13 cellular contexts compared by ENCODE assay signal in the genomic region with DNA sequence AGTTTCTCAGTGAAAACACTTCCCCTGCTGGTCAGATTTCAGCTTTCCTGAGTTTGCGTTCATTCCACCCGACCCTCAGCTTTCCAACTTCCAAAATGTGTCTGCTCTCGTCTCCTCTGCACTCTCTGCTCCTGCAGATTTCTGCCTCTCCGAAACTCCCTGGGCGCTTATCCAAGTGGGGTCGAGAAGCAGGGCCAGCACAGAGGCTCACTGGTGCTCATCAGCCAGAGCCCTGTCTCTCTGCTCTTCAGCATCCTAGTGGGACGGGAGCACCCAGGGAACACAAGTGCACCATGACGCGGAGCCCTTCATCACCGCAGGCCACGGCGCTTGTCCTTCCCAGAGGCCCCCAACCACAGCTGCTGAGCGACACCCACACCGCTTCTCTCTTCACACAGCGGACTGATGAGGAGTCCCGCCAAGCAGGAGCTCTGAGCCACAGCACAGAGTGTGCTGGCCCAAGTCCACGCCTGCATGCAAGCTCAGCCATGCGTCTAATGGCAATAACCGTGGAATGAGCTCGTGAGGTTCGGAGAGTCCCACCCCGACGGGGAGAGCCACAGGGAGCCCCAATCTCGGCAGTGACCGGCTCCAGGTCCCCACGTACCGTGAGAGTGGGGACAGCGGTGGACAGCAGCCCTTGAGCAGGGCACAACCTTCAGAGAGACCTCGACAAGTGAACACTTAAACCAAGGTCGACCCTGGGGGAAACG. TPM values are rescaled to one million over a fixed set of nuclear protein-coding genes. Genes with fewer than 3 reads are reported as not detected.
DNase-seq lines count a peak whose midpoint lies in the region; ATAC-seq and TF ChIP-seq lines count a peak whose summit lies in the region.
"Had no signal": no experiment of that assay in that cellular context is flagged by ENCODE, and none has a peak within 500 bp of the region (broad histone marks: within the 10 kb centered on the region; RNA-seq: fewer than 3 reads in every experiment).

No MANE protein-coding gene starts in this region.

- H3K27ac Mint-ChIP-seq in activated T-helper 17 cell treated with anti-CD3 and anti-CD28 coated beads, Interleukin-2, amount 50 U/mL, for 72 hours: peak overlapping the region; percentile 80
- H3K27ac Mint-ChIP-seq: activated CD8-positive, alpha-beta memory T cell treated with anti-CD3 and anti-CD28 coated beads, Interleukin-2, amount 10 ng/mL, durations not matched to agents 7 days and 5 days had no signal

- intact Hi-C loops in left cardiac atrium (cut with DNase I) (loop anchor here in 1 of 2 donors (10.0 kb wide), 2 partner anchors 60 to 180 kb away; no protein-coding TSS in a partner anchor), psoas muscle (cut with DNase I) (loop anchor here (1.0 to 5.0 kb wide), 5 partner anchors 57 to 312 kb away; no protein-coding TSS in a partner anchor)

- no peak overlapping the region for H3K4me3 ChIP-seq in BLaER1
- no peak overlapping the region for H3K4me3 ChIP-seq in psoas muscle

- peaks cover 27% of the 10 kb centered on the region for H3K4me1 Mint-ChIP-seq in activated T-helper 17 cell treated with anti-CD3 and anti-CD28 coated beads, Interleukin-2, amount 50 U/mL, for 72 hours

- TF ChIP-seq CTCF in psoas muscle (IDR thresholded peaks at IDR 0.05): no peak

- H3K27ac ChIP-seq in BLaER1 (0 out of 2 replicates have a peak overlapping the region, but pooled peaks have one; percentile 26), psoas muscle (no peak overlapping the region)
- H3K27ac ChIP-seq: stomach had no signal

- H3K9me3 ChIP-seq in BLaER1: no peaks in the 10 kb centered on the region
- no peaks in the 10 kb centered on the region for H3K9me3 ChIP-seq in psoas muscle
- H3K9me3 ChIP-seq: stomach had no signal

- H3K27me3 Mint-ChIP-seq in activated T-helper 17 cell treated with anti-CD3 and anti-CD28 coated beads, Interleukin-2, amount 50 U/mL, for 72 hours: no peaks in the 10 kb centered on the region
- H3K27me3 Mint-ChIP-seq: activated CD8-positive, alpha-beta memory T cell treated with anti-CD3 and anti-CD28 coated beads, Interleukin-2, amount 10 ng/mL, durations not matched to agents 7 days and 5 days had no signal

- peak; percentile 39 for DNase-seq in left cardiac atrium
- DNase-seq in psoas muscle: peak in 1 of 2 donors; percentile 66
- no peak for DNase-seq in NCI-H446 treated with DMSO at 0.1 percent for 48 hours (lab: John Stamatoyannopoulos, UW)
- DNase-seq in stimulated activated naive CD4-positive, alpha-beta T cell (lab: John Stamatoyannopoulos, UW): no peak
- no peak for DNase-seq in DMS153 (lab: John Stamatoyannopoulos, UW)
- DNase-seq: activated CD4-positive, alpha-beta T cell treated with anti-CD3 and anti-CD28 coated beads for 1 hour; activated CD8-positive, alpha-beta memory T cell treated with anti-CD3 and anti-CD28 coated beads, Interleukin-2, amount 10 ng/mL, durations not matched to agents 7 days and 5 days; dermis blood vessel endothelial cell; SIG-M5; stomach had no signal

- no peak for ATAC-seq in activated T-helper 17 cell treated with anti-CD3 and anti-CD28 coated beads, Interleukin-2, amount 50 U/mL, for 72 hours (replicated peaks)
- ATAC-seq in left cardiac atrium (peak; percentile 46 to 61), psoas muscle (peak; percentile 24 to 69 (median 40)), HG03521 (IDR thresholded peaks at IDR 0.05; ENCODE audit: unreplicated experiment) (no peak)

- peaks cover 95% of the 10 kb centered on the region for H4K20me1 ChIP-seq in BLaER1

- H3K4me1 ChIP-seq in BLaER1: peaks cover 93% of the 10 kb centered on the region
- peaks cover 36% of the 10 kb centered on the region for H3K4me1 ChIP-seq in psoas muscle

- no peaks in the 10 kb centered on the region; the same call in 1 of the 2 replicates for H3K36me3 ChIP-seq in BLaER1
- H3K36me3 ChIP-seq in psoas muscle (ENCODE audit: insufficient read depth in 1 of 2, low read depth in 1 of 2): no peaks in the 10 kb centered on the region
- H3K36me3 ChIP-seq: stomach had no signal

- no peaks in the 10 kb centered on the region for H3K36me3 Mint-ChIP-seq in activated T-helper 17 cell treated with anti-CD3 and anti-CD28 coated beads, Interleukin-2, amount 50 U/mL, for 72 hours (ENCODE audit: low read depth)

- H3K27me3 ChIP-seq in BLaER1: no peaks in the 10 kb centered on the region
- no peaks in the 10 kb centered on the region for H3K27me3 ChIP-seq in psoas muscle (ENCODE audit: insufficient read depth in 3 of 3, low read length in 2 of 3)
- H3K27me3 ChIP-seq: stomach had no signal

- no peak overlapping the region for H3K4me3 Mint-ChIP-seq in activated T-helper 17 cell treated with anti-CD3 and anti-CD28 coated beads, Interleukin-2, amount 50 U/mL, for 72 hours
- H3K4me3 Mint-ChIP-seq: activated CD8-positive, alpha-beta memory T cell treated with anti-CD3 and anti-CD28 coated beads, Interleukin-2, amount 10 ng/mL, durations not matched to agents 7 days and 5 days had no signal

- no peaks in the 10 kb centered on the region for H3K9me3 Mint-ChIP-seq in activated T-helper 17 cell treated with anti-CD3 and anti-CD28 coated beads, Interleukin-2, amount 50 U/mL, for 72 hours

- peak overlapping the region; percentile 84 for H3K4me2 ChIP-seq in BLaER1

- WGBS in psoas muscle, 3 donors: 42 to 69% (median 55%) methylated on average over 31 of the region's 31 CpGs

- 0 out of 2 replicates have a peak overlapping the region, but pooled peaks have one; percentile 46 for H3K9ac ChIP-seq in BLaER1

RNA-seq across cellular contexts. Expression of gene MOB2, which starts 27.9 kb away (rescaled TPM):
- 10 to 100 TPM; 24.5 to 26.7 TPM for total RNA-seq in activated T-helper 17 cell treated with anti-CD3 and anti-CD28 coated beads, Interleukin-2, amount 50 U/mL, for 72 hours
- total RNA-seq in left cardiac atrium (10 to 100 TPM; 36.6 to 44.0 TPM), psoas muscle (10 to 100 TPM; 44.5 to 58.7 (median 52.4) TPM)
- polyA plus RNA-seq in psoas muscle: 10 to 100 TPM; 52.6 to 75.1 (median 74.2) TPM

RNA-seq across cellular contexts. Expression of gene DUSP8, which starts 57.6 kb away (rescaled TPM):
- 1 to 10 TPM in 1 of 2 donors, under 1 TPM in 1; 0.80 to 1.7 TPM for total RNA-seq in activated T-helper 17 cell treated with anti-CD3 and anti-CD28 coated beads, Interleukin-2, amount 50 U/mL, for 72 hours
- total RNA-seq in left cardiac atrium (10 to 100 TPM in 1 of 2 donors, 1 to 10 TPM in 1; 9.0 to 21.7 TPM), psoas muscle (10 to 100 TPM in 3 of 4 donors, 1 to 10 TPM in 1; 9.9 to 15.2 (median 14.0) TPM)
- polyA plus RNA-seq in psoas muscle: 1 to 10 TPM; 1.0 to 4.4 (median 3.5) TPM

Comparison
In these comparisons a context has a peak if more than half of its experiments do, and no peak if none do; other contexts are left out.
1. ATAC-seq: peak in left cardiac atrium (2 of 2) and psoas muscle (4 of 4); none in activated T-helper 17 cell treated with anti-CD3 and anti-CD28 coated beads, Interleukin-2, amount 50 U/mL, for 72 hours (single experiment) and HG03521 (single experiment).